In genomic region chr6:160315310-160315709, GRCh38 we compare ENCODE assay signal across 25 cellular contexts. TPM values are rescaled to one million over a fixed set of nuclear protein-coding genes. Genes with fewer than 3 reads are reported as not detected.
DNase-seq lines count a peak whose midpoint lies in the region; TF ChIP-seq lines count a peak whose summit lies in the region.
"Had no signal": no experiment of that assay in that cellular context is flagged by ENCODE, and none has a peak within 500 bp of the region (broad histone marks: within the 10 kb centered on the region; RNA-seq: fewer than 3 reads in every experiment).

No MANE protein-coding gene starts in this region.

- CTCF ChIA-PET in MCF 10A (lab: Yijun Ruan, JAX), result no interaction called here
- CTCF ChIA-PET in RWPE1 (lab: Yijun Ruan, JAX), result no interaction called here

- BruUV-seq in MCF 10A (replicated peaks; lab: Mats Ljungman, UMichigan), result no TSS peak

- peaks cover 8% of the 10 kb centered on the region for H3K4me1 Mint-ChIP-seq in MCF 10A (ENCODE audit: insufficient read depth, unreplicated experiment)

- TF ChIP-seq CTCF in MCF 10A (IDR thresholded peaks at IDR 0.05; ENCODE audit: unreplicated experiment) (no peak), breast epithelium (IDR thresholded peaks at IDR 0.05) (no peak), RWPE1 (conservative IDR thresholded peaks at IDR 0.05; ENCODE audit: low read depth) (no peak), epithelial cell of esophagus (IDR thresholded peaks at IDR 0.05; ENCODE audit: insufficient read depth, low read depth, low read length, missing control alignments) (no peak)

- peak; percentile 8 for DNase-seq in MCF 10A (ENCODE audit: unreplicated experiment)
- no peak for DNase-seq in breast epithelium (ENCODE audit: low spot score in 2 of 2)
- peak; percentile 37 for DNase-seq in RWPE1 (ENCODE audit: low spot score)
- peak; percentile 32 for DNase-seq in epithelial cell of esophagus (ENCODE audit: low read depth)
- peak; percentile 77 for DNase-seq in renal cortical epithelial cell (ENCODE audit: low read depth)
- no peak for DNase-seq in SIG-M5 (lab: John Stamatoyannopoulos, UW)
- DNase-seq in glomerular visceral epithelial cell (ENCODE audit: extremely low spot score), result no peak
- no peak for DNase-seq in NCI-H82 treated with DMSO at 0.1 percent for 48 hours (lab: John Stamatoyannopoulos, UW; ENCODE audit: unreplicated experiment)
- DNase-seq: ACHN; CD4-positive, alpha-beta T cell; GM23248; H7; Karpas-422; MV-4-11; NCI-H1105 treated with DMSO at 0.1 percent for 48 hours; NCI-H146; NCI-H1930; NCI-H2107; NCI-H446; NCI-H524 treated with DMSO at 0.1 percent for 48 hours; NCI-H774; SK-N-SH; SW 1271 had no signal

- peaks cover 19% of the 10 kb centered on the region for H3K9me3 Mint-ChIP-seq in MCF 10A (ENCODE audit: unreplicated experiment)

- POLR2A ChIA-PET in MCF 10A (lab: Yijun Ruan, JAX) (interaction anchor here (0.8 kb wide), 1 partner anchor 57 kb away, joined by 3 read pairs; the partner anchor contains the start of gene SLC22A2), RWPE1 (lab: Yijun Ruan, JAX; ENCODE audit: low non-redundant PET) (no interaction called here)

- H3K36me3 Mint-ChIP-seq in MCF 10A (ENCODE audit: insufficient read depth, unreplicated experiment), result no peaks in the 10 kb centered on the region

- no peak for TF ChIP-seq POLR2A in breast epithelium (IDR thresholded peaks at IDR 0.05)

- peak overlapping the region; percentile 68 for H3K27ac Mint-ChIP-seq in MCF 10A (ENCODE audit: low read depth, unreplicated experiment)
- H3K27ac Mint-ChIP-seq: CD4-positive, alpha-beta T cell had no signal

- intact Hi-C loops in MCF 10A (cut with micrococcal nuclease), result no loop called here
- intact Hi-C loops in breast epithelium (cut with DNase I; ENCODE audit: low total_unique reads), result no loop called here

- H3K27ac ChIP-seq in breast epithelium (no peak overlapping the region), RWPE1 (no peak overlapping the region)
- H3K27ac ChIP-seq: 22Rv1, GM23248 had no signal

- no peaks in the 10 kb centered on the region for H3K4me1 ChIP-seq in breast epithelium

- no peaks in the 10 kb centered on the region for H3K36me3 ChIP-seq in breast epithelium

- H3K4me3 ChIP-seq in breast epithelium, result no peak overlapping the region
- H3K4me3 ChIP-seq in epithelial cell of esophagus (ENCODE audit: low read length), result no peak overlapping the region
- H3K4me3 ChIP-seq: GM12878, GM23248 had no signal

- no peak overlapping the region for H3K4me3 Mint-ChIP-seq in MCF 10A (ENCODE audit: unreplicated experiment)
- H3K4me3 Mint-ChIP-seq: CD4-positive, alpha-beta T cell had no signal

- peaks cover 6 to 29% of the 10 kb centered on the region in 2 donors for H3K9me3 ChIP-seq in breast epithelium
- H3K9me3 ChIP-seq: SK-N-SH had no signal

- H3K27me3 Mint-ChIP-seq in MCF 10A (ENCODE audit: insufficient read depth, unreplicated experiment), result no peaks in the 10 kb centered on the region

- H3K27me3 ChIP-seq in breast epithelium, result no peaks in the 10 kb centered on the region

RNA-seq across cellular contexts. Expression of gene SLC22A3, which starts 32.9 kb away (rescaled TPM):
- total RNA-seq in MCF 10A (2022), result 0.09 and 0.20 TPM in 2 replicates
- total RNA-seq in breast epithelium, result 10 to 100 TPM in 1 of 3 donors, 1 to 10 TPM in 2; 3.4 to 13.1 (median 5.9) TPM
- total RNA-seq in renal cortical epithelial cell, result 10.4 and 11.4 TPM in 2 replicates
- total RNA-seq: CD4-positive, alpha-beta T cell; GM23248 had no signal

RNA-seq across cellular contexts. Expression of gene SLC22A2, which starts 56.7 kb away (rescaled TPM):
- total RNA-seq in MCF 10A (2022), result not detected in 2 replicates
- not detected for total RNA-seq in breast epithelium
- total RNA-seq in renal cortical epithelial cell, result 5.3 and 20.3 TPM in 2 replicates
- total RNA-seq: CD4-positive, alpha-beta T cell; GM12878; GM23248 had no signal

Comparison
In these comparisons a context has a peak if more than half of its experiments do, and no peak if none do; other contexts are left out.
1. DNase-seq: peak in MCF 10A (single experiment), RWPE1 (single experiment), epithelial cell of esophagus (single experiment) and renal cortical epithelial cell (single experiment); none in breast epithelium (0 of 2), SIG-M5 (single experiment), glomerular visceral epithelial cell (single experiment) and NCI-H82 treated with DMSO at 0.1 percent for 48 hours (single experiment).